ENCODE assay signal across 17 cellular contexts in genomic region chr22:45844009-45844408, GRCh38.
DNase-seq lines count a peak whose midpoint lies in the region; TF ChIP-seq lines count a peak whose summit lies in the region.
"Had no signal": no experiment of that assay in that cellular context is flagged by ENCODE, and none has a peak within 500 bp of the region (broad histone marks: within the 10 kb centered on the region; RNA-seq: fewer than 3 reads in every experiment).

No MANE protein-coding gene starts in this region.

- DNase-seq in endodermal cell: no peak
- peak; percentile 54 for DNase-seq in retina
- no peak for DNase-seq in RKO (ENCODE audit: low spot score)
- no peak for DNase-seq in SJCRH30
- DNase-seq in NCI-H1436 (lab: John Stamatoyannopoulos, UW): no peak
- DNase-seq: ACHN, DND-41, Karpas-422, NCI-H1092, NCI-H2081, NCI-H446 treated with DMSO at 0.1 percent for 48 hours, OCI-M1, SHP77 had no signal

- H3K9me3 Mint-ChIP-seq in endodermal cell (no peaks in the 10 kb centered on the region), nephron (peaks cover 4% of the 10 kb centered on the region)

- 47 to 88% methylated on average over 1 to 2 of the region's 2 CpGs for WGBS in endodermal cell (ENCODE audit: insufficient coverage in 1 of 2, insufficient read length in 1 of 2), 2 experiments

- H3K27me3 ChIP-seq in HUES48 (ENCODE audit: control insufficient read depth, insufficient read depth, low read length) (no peaks in the 10 kb centered on the region), endodermal cell (ENCODE audit: control insufficient read depth, insufficient read depth, low read length, poor library complexity, severe bottlenecking) (no peaks in the 10 kb centered on the region), SJCRH30 (no peaks in the 10 kb centered on the region)

- H3K4me1 Mint-ChIP-seq in endodermal cell (peaks cover 74% of the 10 kb centered on the region), nephron (peaks cover 26% of the 10 kb centered on the region)

- H3K36me3 ChIP-seq in HUES48 (ENCODE audit: control insufficient read depth, insufficient read depth, low read length) (peaks cover 11% of the 10 kb centered on the region), endodermal cell (ENCODE audit: control insufficient read depth, insufficient read depth, low read length) (peaks cover 39% of the 10 kb centered on the region), SJCRH30 (no peaks in the 10 kb centered on the region)

- H3K27me3 Mint-ChIP-seq in endodermal cell (ENCODE audit: insufficient read depth) (no peaks in the 10 kb centered on the region), nephron (ENCODE audit: low read depth) (peaks cover 5% of the 10 kb centered on the region)
- H3K27me3 Mint-ChIP-seq: IgD-negative memory B cell had no signal

- H3K4me1 ChIP-seq in HUES48 (ENCODE audit: control insufficient read depth, insufficient read depth, low read length): peaks cover 40% of the 10 kb centered on the region
- peaks cover 26% of the 10 kb centered on the region for H3K4me1 ChIP-seq in endodermal cell (ENCODE audit: control insufficient read depth, insufficient read depth, low read length)
- H3K4me1 ChIP-seq in SJCRH30: no peaks in the 10 kb centered on the region

- no peak overlapping the region for H3K9ac ChIP-seq in HUES48 (ENCODE audit: low read depth, low read length)
- no peak overlapping the region for H3K9ac ChIP-seq in endodermal cell (ENCODE audit: extremely low read depth, low read length, poor library complexity, severe bottlenecking)

- H3K4me3 ChIP-seq in HUES48 (ENCODE audit: low read depth, low read length) (no peak overlapping the region), endodermal cell (ENCODE audit: low read length) (peak overlapping the region; percentile 69), SJCRH30 (no peak overlapping the region)

- H3K27ac ChIP-seq in HUES48 (ENCODE audit: low read depth, low read length) (peak overlapping the region; percentile 93), endodermal cell (ENCODE audit: low read depth, low read length) (peak overlapping the region; percentile 80), SJCRH30 (no peak overlapping the region)

- no peak overlapping the region for H3K27ac Mint-ChIP-seq in endodermal cell
- H3K27ac Mint-ChIP-seq in nephron: peak overlapping the region; percentile 78 to 92 (median 85)
- H3K27ac Mint-ChIP-seq: IgD-negative memory B cell had no signal

- H3K36me3 Mint-ChIP-seq in endodermal cell (ENCODE audit: low read depth) (peaks cover 27% of the 10 kb centered on the region), nephron (ENCODE audit: low read depth) (peaks cover 30% of the 10 kb centered on the region)

- no peak overlapping the region for H3K4me3 Mint-ChIP-seq in endodermal cell
- H3K4me3 Mint-ChIP-seq in nephron: peak overlapping the region; percentile 2 to 42 (median 40)
- H3K4me3 Mint-ChIP-seq: CD14-positive monocyte, IgD-negative memory B cell had no signal

- H3K9me3 ChIP-seq in HUES48 (ENCODE audit: control insufficient read depth, insufficient read depth, low read length): no peaks in the 10 kb centered on the region
- H3K9me3 ChIP-seq in endodermal cell (ENCODE audit: control insufficient read depth, low read length): no peaks in the 10 kb centered on the region
- H3K9me3 ChIP-seq in SJCRH30 (replicated peaks): no peaks in the 10 kb centered on the region

- no peak for TF ChIP-seq CTCF in endodermal cell (conservative IDR thresholded peaks at IDR 0.05)
- TF ChIP-seq CTCF in nephron (IDR thresholded peaks at IDR 0.05; ENCODE audit: unreplicated experiment in 3 of 3): no peak
